8 cellular contexts compared by ENCODE assay signal in the genomic region with DNA sequence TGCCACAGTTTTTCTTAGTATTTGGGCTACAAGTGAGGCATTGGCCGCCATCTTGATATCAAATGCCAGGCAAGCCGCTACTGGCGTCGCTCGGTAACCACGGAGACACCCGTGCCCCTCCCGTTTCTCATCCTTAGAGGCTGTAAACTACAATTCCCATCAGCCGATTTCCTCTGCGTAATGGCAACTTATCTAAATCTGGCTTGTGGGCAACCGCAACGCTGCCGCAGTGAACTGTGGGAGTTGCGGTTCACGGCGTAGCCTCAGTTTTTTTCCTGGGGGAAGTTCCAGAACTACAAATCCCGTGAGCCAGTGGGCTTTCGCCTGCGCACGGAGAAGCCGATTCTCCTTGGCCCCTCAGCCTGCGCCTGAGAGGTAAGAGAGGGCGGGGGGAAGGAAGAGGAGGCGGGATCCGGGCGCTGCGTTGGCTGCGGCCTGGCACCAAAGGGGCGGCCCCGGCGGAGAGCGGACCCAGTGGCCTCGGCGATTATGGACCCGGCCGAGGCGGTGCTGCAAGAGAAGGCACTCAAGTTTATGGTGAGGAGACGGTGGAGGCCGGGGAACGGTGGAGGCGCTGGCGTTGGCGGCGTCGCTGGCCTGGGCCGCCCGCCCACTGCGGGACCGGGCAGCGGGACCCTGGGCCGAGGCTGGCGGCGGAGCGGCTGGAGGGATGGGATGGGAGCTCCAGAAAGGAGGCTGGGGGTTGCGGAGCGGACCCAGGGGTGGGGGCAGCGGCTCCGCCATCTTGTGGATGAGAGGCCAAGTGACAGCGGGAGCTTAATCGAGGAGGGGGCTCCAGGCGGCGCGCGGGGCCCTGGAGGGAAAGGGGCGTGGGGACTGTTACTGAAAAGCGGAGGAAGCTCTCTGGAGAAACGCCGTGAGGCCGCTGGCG. TPM values are rescaled to one million over a fixed set of nuclear protein-coding genes. Genes with fewer than 3 reads are reported as not detected.
DNase-seq lines count a peak whose midpoint lies in the region; ATAC-seq, FAIRE-seq and TF ChIP-seq lines count a peak whose summit lies in the region.

TSS of gene BTRC (plus strand) at position 474 of the 892 bp plus-strand sequence. CDS start at position 490, 16 bp downstream.

- H3K4me2 ChIP-seq in OCI-LY3 (ENCODE audit: low read length): peak within 1 kb of the TSS; percentile 99

- H3K4me3 ChIP-seq in OCI-LY3 (ENCODE audit: low read length) (peak within 1 kb of the TSS; percentile 93), mesodermal cell (ENCODE audit: extremely low read depth, insufficient read depth, low read length, poor library complexity, severe bottlenecking) (peak within 1 kb of the TSS; percentile 86)

- peak; percentile 93 for ATAC-seq in GM21515 (IDR thresholded peaks at IDR 0.05; ENCODE audit: unreplicated experiment)

- peak; percentile 90 for FAIRE-seq in D721Med (lab: Jason Lieb, UNC)
- FAIRE-seq in endometrium (lab: Jason Lieb, UNC): peak; percentile 99

- peak within 1 kb of the TSS; percentile 44 for H3K27ac ChIP-seq in OCI-LY3 (ENCODE audit: low read length)
- H3K27ac ChIP-seq in mesodermal cell (ENCODE audit: low read depth, low read length, severe bottlenecking): peak within 1 kb of the TSS; percentile 93

- peaks cover 9% of the 10 kb centered on the region for H3K4me1 ChIP-seq in OCI-LY3 (ENCODE audit: low read length)
- no peaks in the 10 kb centered on the region for H3K4me1 ChIP-seq in mesodermal cell (ENCODE audit: control insufficient read depth, insufficient read depth, low read length, poor library complexity, severe bottlenecking)

- H4K20me1 ChIP-seq in OCI-LY3 (ENCODE audit: insufficient read depth, low read length): no peaks in the 10 kb centered on the region

- TF ChIP-seq CTCF in D721Med (IDR thresholded peaks at IDR 0.05; ENCODE audit: insufficient read depth, missing control alignments) (no peak), OCI-LY3 (IDR thresholded peaks at IDR 0.05; ENCODE audit: low read depth, low read length) (no peak)

- H2AFZ ChIP-seq in OCI-LY3 (ENCODE audit: low read depth, low read length): peak within 1 kb of the TSS; percentile 100

- H3K36me3 ChIP-seq in OCI-LY3 (replicated peaks; ENCODE audit: low read depth, low read length) (no peaks in the 10 kb centered on the region), mesodermal cell (ENCODE audit: control insufficient read depth, insufficient read depth, low read length) (peaks cover 12% of the 10 kb centered on the region)

- H3K27me3 ChIP-seq in OCI-LY3 (ENCODE audit: low read depth, low read length): no peaks in the 10 kb centered on the region

- H3K9ac ChIP-seq in OCI-LY3 (ENCODE audit: low read length): peak within 1 kb of the TSS; percentile 84

- peaks cover 8% of the 10 kb centered on the region for H3K79me2 ChIP-seq in OCI-LY3 (ENCODE audit: low read length)

- 0 to 1% methylated on average over 47 to 53 of the region's 70 CpGs for WGBS in mesodermal cell (ENCODE audit: insufficient coverage in 2 of 2), 2 experiments

- peak; percentile 53 for DNase-seq in D721Med (ENCODE audit: insufficient read length, low spot score)
- DNase-seq in HuH-7 (ENCODE audit: low spot score): peak; percentile 85
- peak; percentile 98 for DNase-seq in activated CD8-positive, alpha-beta memory T cell treated with anti-CD3 and anti-CD28 coated beads, Interleukin-2, amount 50 U/mL, for 48 hours
- peak; percentile 91 to 95 for DNase-seq in stimulated activated CD8-positive, alpha-beta memory T cell treated with anti-CD3 and anti-CD28 coated beads, Interleukin-15, amount 100 ng/mL, for 4 hours (ENCODE audit: low read depth in 2 of 2)

- H3K9me3 ChIP-seq in OCI-LY3 (ENCODE audit: insufficient read depth, low read length): no peaks in the 10 kb centered on the region
- no peaks in the 10 kb centered on the region for H3K9me3 ChIP-seq in mesodermal cell (ENCODE audit: control insufficient read depth, low read length)

RNA-seq across cellular contexts. Expression of gene BTRC, which starts in this region (rescaled TPM):
- 15.0 TPM for polyA plus RNA-seq in mesodermal cell (2013, experiment 1 of 2)
- polyA plus RNA-seq in mesodermal cell (2013, experiment 2 of 2): 16.0 TPM

Comparison
In these comparisons a context has a peak if more than half of its experiments do, and no peak if none do; other contexts are left out.
1. Peak in every context shown above with its lines: DNase-seq, ATAC-seq, H3K4me3 ChIP-seq and H3K27ac ChIP-seq.